In genomic region chr10:70786799-70787415, GRCh38 we compare ENCODE assay signal across 12 cellular contexts. TPM values are rescaled to one million over a fixed set of nuclear protein-coding genes. Genes with fewer than 3 reads are reported as not detected.
DNase-seq lines count a peak whose midpoint lies in the region; ATAC-seq and TF ChIP-seq lines count a peak whose summit lies in the region.
"Had no signal": no experiment of that assay in that cellular context is flagged by ENCODE, and none has a peak within 500 bp of the region (broad histone marks: within the 10 kb centered on the region; RNA-seq: fewer than 3 reads in every experiment).

No MANE protein-coding gene starts in this region.

- H3K27ac ChIP-seq in Karpas-422 (ENCODE audit: low read length) = no peak overlapping the region

- no peak for DNase-seq in activated naive CD4-positive, alpha-beta T cell treated with anti-CD3 and anti-CD28 coated beads, Interleukin-2, amount 10 ng/mL, durations not matched to agents 7 days and 5 days
- DNase-seq in RPMI8226 (peak; percentile 14), epithelial cell of esophagus (ENCODE audit: low read depth) (peak; percentile 57), Karpas-422 (no peak)
- peak; percentile 6 to 8 for DNase-seq in stimulated activated CD8-positive, alpha-beta memory T cell treated with anti-CD3 and anti-CD28 coated beads, Interleukin-15, amount 100 ng/mL, for 4 hours (ENCODE audit: low read depth in 2 of 2)
- DNase-seq: AML-193, GOT3 had no signal

- no peaks in the 10 kb centered on the region for H3K27me3 Mint-ChIP-seq in activated naive CD4-positive, alpha-beta T cell treated with anti-CD3 and anti-CD28 coated beads, Interleukin-2, amount 50 U/mL, for 24 hours
- H3K27me3 Mint-ChIP-seq in activated naive CD4-positive, alpha-beta T cell treated with anti-CD3 and anti-CD28 coated beads, Interleukin-2, amount 10 ng/mL, durations not matched to agents 7 days and 5 days = peaks cover 52% of the 10 kb centered on the region

- H3K9me2 ChIP-seq in Karpas-422 (replicated peaks; ENCODE audit: insufficient read depth, low read length) = no peaks in the 10 kb centered on the region

- H3K9me3 Mint-ChIP-seq in activated naive CD4-positive, alpha-beta T cell treated with anti-CD3 and anti-CD28 coated beads, Interleukin-2, amount 50 U/mL, for 24 hours = no peaks in the 10 kb centered on the region
- no peaks in the 10 kb centered on the region for H3K9me3 Mint-ChIP-seq in activated naive CD4-positive, alpha-beta T cell treated with anti-CD3 and anti-CD28 coated beads, Interleukin-2, amount 10 ng/mL, durations not matched to agents 7 days and 5 days

- peaks cover 13% of the 10 kb centered on the region for H3K4me1 Mint-ChIP-seq in activated naive CD4-positive, alpha-beta T cell treated with anti-CD3 and anti-CD28 coated beads, Interleukin-2, amount 50 U/mL, for 24 hours
- no peaks in the 10 kb centered on the region for H3K4me1 Mint-ChIP-seq in activated naive CD4-positive, alpha-beta T cell treated with anti-CD3 and anti-CD28 coated beads, Interleukin-2, amount 10 ng/mL, durations not matched to agents 7 days and 5 days

- no peaks in the 10 kb centered on the region for H3K79me2 ChIP-seq in Karpas-422 (ENCODE audit: low read length)

- no peak overlapping the region for H2AFZ ChIP-seq in Karpas-422 (ENCODE audit: low read length)

- no peaks in the 10 kb centered on the region for H3K36me3 ChIP-seq in Karpas-422 (ENCODE audit: insufficient read depth, low read length)

- no peak overlapping the region for H3K9ac ChIP-seq in Karpas-422 (ENCODE audit: low read length)

- H3K4me1 ChIP-seq in Karpas-422 (ENCODE audit: low read length) = no peaks in the 10 kb centered on the region

- no peak overlapping the region for H3K4me2 ChIP-seq in Karpas-422 (ENCODE audit: low read depth, low read length, poor library complexity, severe bottlenecking)

- no peaks in the 10 kb centered on the region for H3K9me3 ChIP-seq in Karpas-422 (ENCODE audit: low read length)

- CTCF ChIA-PET in activated naive CD4-positive, alpha-beta T cell treated with anti-CD3 and anti-CD28 coated beads, Interleukin-2, amount 10 ng/mL, durations not matched to agents 7 days and 5 days (lab: Charles Lee) = no interaction called here

- H4K20me1 ChIP-seq in Karpas-422 (ENCODE audit: insufficient read depth, low read depth, low read length) = no peaks in the 10 kb centered on the region

- H3K4me3 ChIP-seq in epithelial cell of esophagus (ENCODE audit: low read length) = no peak overlapping the region
- no peak overlapping the region for H3K4me3 ChIP-seq in Karpas-422 (ENCODE audit: low read length)

- H3K36me3 Mint-ChIP-seq in activated naive CD4-positive, alpha-beta T cell treated with anti-CD3 and anti-CD28 coated beads, Interleukin-2, amount 50 U/mL, for 24 hours = no peaks in the 10 kb centered on the region
- no peaks in the 10 kb centered on the region for H3K36me3 Mint-ChIP-seq in activated naive CD4-positive, alpha-beta T cell treated with anti-CD3 and anti-CD28 coated beads, Interleukin-2, amount 10 ng/mL, durations not matched to agents 7 days and 5 days

- peak overlapping the region; percentile 53 for H3K27ac Mint-ChIP-seq in activated naive CD4-positive, alpha-beta T cell treated with anti-CD3 and anti-CD28 coated beads, Interleukin-2, amount 50 U/mL, for 24 hours
- no peak overlapping the region for H3K27ac Mint-ChIP-seq in activated naive CD4-positive, alpha-beta T cell treated with anti-CD3 and anti-CD28 coated beads, Interleukin-2, amount 10 ng/mL, durations not matched to agents 7 days and 5 days

- no peaks in the 10 kb centered on the region for H3K27me3 ChIP-seq in Karpas-422 (ENCODE audit: low read length)

- no peak for ATAC-seq in GM21526 (IDR thresholded peaks at IDR 0.05; ENCODE audit: low FRiP score, unreplicated experiment)
- ATAC-seq in HG03442 (IDR thresholded peaks at IDR 0.05; ENCODE audit: unreplicated experiment) = no peak

- no peak for TF ChIP-seq CTCF in epithelial cell of esophagus (IDR thresholded peaks at IDR 0.05; ENCODE audit: insufficient read depth, low read depth, low read length, missing control alignments)

- H3K4me3 Mint-ChIP-seq in activated naive CD4-positive, alpha-beta T cell treated with anti-CD3 and anti-CD28 coated beads, Interleukin-2, amount 50 U/mL, for 24 hours = no peak overlapping the region
- no peak overlapping the region for H3K4me3 Mint-ChIP-seq in activated naive CD4-positive, alpha-beta T cell treated with anti-CD3 and anti-CD28 coated beads, Interleukin-2, amount 10 ng/mL, durations not matched to agents 7 days and 5 days

RNA-seq across cellular contexts. Expression of gene TBATA, which starts 1.7 kb away (rescaled TPM):
- total RNA-seq in Karpas-422 (2014; rRNA removed; shearing (Covaris generic); ENCODE audit: low replicate concordance) = not detected in 2 replicates
- total RNA-seq: mucosa of gallbladder, pulmonary artery endothelial cell had no signal

RNA-seq across cellular contexts. Expression of gene SGPL1, which starts 28.8 kb away (rescaled TPM):
- 26.0 and 26.3 TPM in 2 replicates for total RNA-seq in Karpas-422 (2014; rRNA removed; shearing (Covaris generic); ENCODE audit: low replicate concordance)

Comparison
In these comparisons a context has a peak if more than half of its experiments do, and no peak if none do; other contexts are left out.
1. DNase-seq: peak in RPMI8226 (single experiment), epithelial cell of esophagus (single experiment) and stimulated activated CD8-positive, alpha-beta memory T cell treated with anti-CD3 and anti-CD28 coated beads, Interleukin-15, amount 100 ng/mL, for 4 hours (2 of 2); none in activated naive CD4-positive, alpha-beta T cell treated with anti-CD3 and anti-CD28 coated beads, Interleukin-2, amount 10 ng/mL, durations not matched to agents 7 days and 5 days (single experiment) and Karpas-422 (single experiment).